8 cellular contexts compared by ENCODE assay signal in genomic region chr1:52927219-52928082, GRCh38. TPM values are rescaled to one million over a fixed set of nuclear protein-coding genes. Genes with fewer than 3 reads are reported as not detected.
DNase-seq lines count a peak whose midpoint lies in the region; ATAC-seq and TF ChIP-seq lines count a peak whose summit lies in the region.

TSS of gene SCP2 (plus strand) at chr1:52927276. CDS start at chr1:52927397, 121 bp downstream.

- ATAC-seq in HG03521 (IDR thresholded peaks at IDR 0.05; ENCODE audit: unreplicated experiment), result peak; percentile 64
- peak; percentile 91 to 97 for ATAC-seq in naive thymus-derived CD8-positive, alpha-beta T cell
- peak; percentile 93 for ATAC-seq in stimulated activated memory B cell treated with anti-CD40 and anti-IgM and Interleukin-4, amounts not matched to agents 10 μg/mL and 1 μg/mL and 100 μg/mL, for 72 hours

- H3K36me3 Mint-ChIP-seq in activated T-helper 1 cell treated with anti-CD3 and anti-CD28 coated beads, Interleukin-12 subunit alpha, Interleukin-12 subunit beta, Interleukin-2, Interleukin-4 antibody, amounts not matched to agents 30 ng/mL and 10 ng/mL and 1 ng/mL, durations not matched to agents 14 hours and 24 hours and 36 hours (ENCODE audit: low read depth), result no peaks in the 10 kb centered on the region
- no peaks in the 10 kb centered on the region for H3K36me3 Mint-ChIP-seq in naive thymus-derived CD8-positive, alpha-beta T cell
- no peaks in the 10 kb centered on the region for H3K36me3 Mint-ChIP-seq in stimulated activated memory B cell treated with anti-CD40 and anti-IgM and Interleukin-4, amounts not matched to agents 10 μg/mL and 1 μg/mL and 100 μg/mL, for 72 hours

- H3K36me3 ChIP-seq in OCI-LY7 (ENCODE audit: insufficient read depth, low read length) (no peaks in the 10 kb centered on the region), fibroblast of lung (ENCODE audit: control insufficient read depth, insufficient read depth, low read length) (no peaks in the 10 kb centered on the region)

- H3K9me3 ChIP-seq in OCI-LY7 (ENCODE audit: low read length) (no peaks in the 10 kb centered on the region), fibroblast of lung (ENCODE audit: control insufficient read depth, insufficient read depth, low read depth, low read length) (no peaks in the 10 kb centered on the region)

- CTCF ChIA-PET in OCI-LY7 (lab: Charles Lee; ENCODE audit: unreplicated experiment), result no interaction called here

- H3K9ac ChIP-seq in fibroblast of lung (ENCODE audit: insufficient read depth, low read length), result peak within 1 kb of the TSS; percentile 79

- H3K27ac Mint-ChIP-seq in activated T-helper 1 cell treated with anti-CD3 and anti-CD28 coated beads, Interleukin-12 subunit alpha, Interleukin-12 subunit beta, Interleukin-2, Interleukin-4 antibody, amounts not matched to agents 30 ng/mL and 10 ng/mL and 1 ng/mL, durations not matched to agents 14 hours and 24 hours and 36 hours, result peak within 1 kb of the TSS; percentile 83
- peak within 1 kb of the TSS; percentile 65 to 94 (median 84) for H3K27ac Mint-ChIP-seq in naive thymus-derived CD8-positive, alpha-beta T cell
- H3K27ac Mint-ChIP-seq in stimulated activated memory B cell treated with anti-CD40 and anti-IgM and Interleukin-4, amounts not matched to agents 10 μg/mL and 1 μg/mL and 100 μg/mL, for 72 hours, result peak within 1 kb of the TSS; percentile 68

- no peaks in the 10 kb centered on the region for H3K27me3 ChIP-seq in fibroblast of lung (ENCODE audit: control insufficient read depth, insufficient read depth, low read length)

- TF ChIP-seq CTCF in OCI-LY7 (conservative IDR thresholded peaks at IDR 0.05; ENCODE audit: low read length), result no peak
- no peak for TF ChIP-seq CTCF in fibroblast of lung (conservative IDR thresholded peaks at IDR 0.05 in 1 of 2, IDR thresholded peaks at IDR 0.05 in 1 of 2; ENCODE audit: low read depth in 1 of 2, low read length in 2 of 2)

- H3K4me2 ChIP-seq in OCI-LY7 (ENCODE audit: low read length) (no peak within 1 kb of the TSS), fibroblast of lung (ENCODE audit: extremely low read depth, insufficient read depth, low read length) (peak within 1 kb of the TSS; percentile 97)

- H3K27ac ChIP-seq in OCI-LY7 (ENCODE audit: low read depth, low read length, poor library complexity, severe bottlenecking), result no peak within 1 kb of the TSS
- peak within 1 kb of the TSS; percentile 72 for H3K27ac ChIP-seq in fibroblast of lung (ENCODE audit: insufficient read depth, low read length)

- H3K79me2 ChIP-seq in OCI-LY7 (ENCODE audit: insufficient read depth, low read depth, low read length) (no peaks in the 10 kb centered on the region), fibroblast of lung (ENCODE audit: control insufficient read depth, insufficient read depth, low read length) (peaks cover 5% of the 10 kb centered on the region)

- H2AFZ ChIP-seq in OCI-LY7 (ENCODE audit: low read length), result no peak within 1 kb of the TSS
- peak within 1 kb of the TSS; percentile 97 for H2AFZ ChIP-seq in fibroblast of lung (ENCODE audit: low read length)

- H3K9me3 Mint-ChIP-seq in activated T-helper 1 cell treated with anti-CD3 and anti-CD28 coated beads, Interleukin-12 subunit alpha, Interleukin-12 subunit beta, Interleukin-2, Interleukin-4 antibody, amounts not matched to agents 30 ng/mL and 10 ng/mL and 1 ng/mL, durations not matched to agents 14 hours and 24 hours and 36 hours, result no peaks in the 10 kb centered on the region
- H3K9me3 Mint-ChIP-seq in naive thymus-derived CD8-positive, alpha-beta T cell, result no peaks in the 10 kb centered on the region
- H3K9me3 Mint-ChIP-seq in stimulated activated memory B cell treated with anti-CD40 and anti-IgM and Interleukin-4, amounts not matched to agents 10 μg/mL and 1 μg/mL and 100 μg/mL, for 72 hours, result no peaks in the 10 kb centered on the region

- H3K4me3 Mint-ChIP-seq in activated T-helper 1 cell treated with anti-CD3 and anti-CD28 coated beads, Interleukin-12 subunit alpha, Interleukin-12 subunit beta, Interleukin-2, Interleukin-4 antibody, amounts not matched to agents 30 ng/mL and 10 ng/mL and 1 ng/mL, durations not matched to agents 14 hours and 24 hours and 36 hours, result peak within 1 kb of the TSS; percentile 90
- peak within 1 kb of the TSS; percentile 82 to 96 (median 90) for H3K4me3 Mint-ChIP-seq in naive thymus-derived CD8-positive, alpha-beta T cell
- peak within 1 kb of the TSS; percentile 79 for H3K4me3 Mint-ChIP-seq in stimulated activated memory B cell treated with anti-CD40 and anti-IgM and Interleukin-4, amounts not matched to agents 10 μg/mL and 1 μg/mL and 100 μg/mL, for 72 hours

- intact Hi-C loops in OCI-LY7 (cut with micrococcal nuclease; ENCODE audit: unreplicated experiment), result no loop called here
- intact Hi-C loops in activated T-helper 1 cell treated with anti-CD3 and anti-CD28 coated beads, Interleukin-12 subunit alpha, Interleukin-12 subunit beta, Interleukin-2, Interleukin-4 antibody, amounts not matched to agents 30 ng/mL and 10 ng/mL and 1 ng/mL, durations not matched to agents 14 hours and 24 hours and 36 hours (cut with micrococcal nuclease), result loop anchor here (2.0 to 10.0 kb wide), 7 partner anchors 85 to 563 kb away; partner anchors contain the start of genes CC2D1B, CZIB, LRP8 and TUT4

- H3K9me2 ChIP-seq in OCI-LY7 (ENCODE audit: insufficient read depth, low read length), result no peaks in the 10 kb centered on the region

- BruUV-seq in OCI-LY7 (replicated peaks; lab: Mats Ljungman, UMichigan), result no TSS peak

- peaks cover 15% of the 10 kb centered on the region for H3K4me1 Mint-ChIP-seq in activated T-helper 1 cell treated with anti-CD3 and anti-CD28 coated beads, Interleukin-12 subunit alpha, Interleukin-12 subunit beta, Interleukin-2, Interleukin-4 antibody, amounts not matched to agents 30 ng/mL and 10 ng/mL and 1 ng/mL, durations not matched to agents 14 hours and 24 hours and 36 hours (ENCODE audit: low read depth)
- peaks cover 10 to 36% (median 21%) of the 10 kb centered on the region in 4 donors for H3K4me1 Mint-ChIP-seq in naive thymus-derived CD8-positive, alpha-beta T cell
- H3K4me1 Mint-ChIP-seq in stimulated activated memory B cell treated with anti-CD40 and anti-IgM and Interleukin-4, amounts not matched to agents 10 μg/mL and 1 μg/mL and 100 μg/mL, for 72 hours, result peaks cover 11% of the 10 kb centered on the region

- H3K4me1 ChIP-seq in OCI-LY7 (ENCODE audit: insufficient read depth, low read length, poor library complexity, severe bottlenecking) (no peaks in the 10 kb centered on the region), fibroblast of lung (ENCODE audit: control insufficient read depth, extremely low read depth, insufficient read depth, low read length) (peaks cover 2% of the 10 kb centered on the region)

- DNase-seq in SIG-M5 treated with dmso at 0.1 percent for 504 hours (lab: John Stamatoyannopoulos, UW; ENCODE audit: unreplicated experiment) (peak; percentile 18), SIG-M5 (lab: John Stamatoyannopoulos, UW) (no peak), OCI-LY7 (ENCODE audit: low spot score) (no peak), fibroblast of lung (ENCODE audit: low read depth in 2 of 2) (peak; percentile 68)
- DNase-seq in activated T-helper 1 cell treated with anti-CD3 and anti-CD28 coated beads, Interleukin-12 subunit alpha, Interleukin-12 subunit beta, Interleukin-2, Interleukin-4 antibody, amounts not matched to agents 30 ng/mL and 10 ng/mL and 1 ng/mL, durations not matched to agents 14 hours and 24 hours and 36 hours (ENCODE audit: low spot score), result peak; percentile 74
- DNase-seq in naive thymus-derived CD8-positive, alpha-beta T cell, result peak; percentile 61 to 85 (median 74)

- POLR2A ChIA-PET in OCI-LY7 (lab: Charles Lee), result no interaction called here
- POLR2A ChIA-PET in naive thymus-derived CD8-positive, alpha-beta T cell (lab: Charles Lee), result interaction anchor here (1.5 kb wide), 1 partner anchor 87 kb away, joined by 5 read pairs; no protein-coding TSS in a partner anchor

- H3K27me3 Mint-ChIP-seq in activated T-helper 1 cell treated with anti-CD3 and anti-CD28 coated beads, Interleukin-12 subunit alpha, Interleukin-12 subunit beta, Interleukin-2, Interleukin-4 antibody, amounts not matched to agents 30 ng/mL and 10 ng/mL and 1 ng/mL, durations not matched to agents 14 hours and 24 hours and 36 hours (ENCODE audit: insufficient read depth), result peaks cover 8% of the 10 kb centered on the region
- peaks cover 0 to 12% (median 0%) of the 10 kb centered on the region in 5 donors for H3K27me3 Mint-ChIP-seq in naive thymus-derived CD8-positive, alpha-beta T cell
- H3K27me3 Mint-ChIP-seq in stimulated activated memory B cell treated with anti-CD40 and anti-IgM and Interleukin-4, amounts not matched to agents 10 μg/mL and 1 μg/mL and 100 μg/mL, for 72 hours, result no peaks in the 10 kb centered on the region

- no peaks in the 10 kb centered on the region for H4K20me1 ChIP-seq in OCI-LY7 (ENCODE audit: insufficient read depth, low read length)
- H4K20me1 ChIP-seq in fibroblast of lung (ENCODE audit: control insufficient read depth, extremely low read depth, insufficient read depth, low read length), result no peaks in the 10 kb centered on the region

- no peak within 1 kb of the TSS for H3K4me3 ChIP-seq in OCI-LY7 (ENCODE audit: low read depth, low read length, poor library complexity, severe bottlenecking)
- H3K4me3 ChIP-seq in fibroblast of lung (replicated peaks in 1 of 4; ENCODE audit: control extremely low read depth in 1 of 4, insufficient read depth in 1 of 4, low read depth in 3 of 4, low read length in 4 of 4), result peak within 1 kb of the TSS; percentile 78 to 92 (median 82)

RNA-seq across cellular contexts. Expression of gene SCP2, which starts in this region (rescaled TPM):
- total RNA-seq in OCI-LY7 (2014; rRNA removed; shearing (Covaris generic)), result 63.9 and 65.6 TPM in 2 replicates
- total RNA-seq in OCI-LY7 (2022) (75.5 and 77.1 TPM in 2 replicates), fibroblast of lung (189 and 222 TPM in 2 replicates)
- total RNA-seq in activated T-helper 1 cell treated with anti-CD3 and anti-CD28 coated beads, Interleukin-12 subunit alpha, Interleukin-12 subunit beta, Interleukin-2, Interleukin-4 antibody, amounts not matched to agents 30 ng/mL and 10 ng/mL and 1 ng/mL, durations not matched to agents 14 hours and 24 hours and 36 hours, result 54.7 and 58.3 TPM in 2 replicates
- polyA plus RNA-seq in fibroblast of lung, result 225 and 305 TPM in 2 replicates
- 195 and 258 TPM in 2 replicates for polyA plus RNA-seq in fibroblast of lung (2012)
- polyA minus RNA-seq in fibroblast of lung (ENCODE audit: low replicate concordance), result 20.4 and 51.4 TPM in 2 replicates
- 10 to 100 TPM; 44.9 to 46.4 TPM for total RNA-seq in naive thymus-derived CD8-positive, alpha-beta T cell
- polyA plus RNA-seq in naive thymus-derived CD8-positive, alpha-beta T cell, result 100 to 1,000 TPM; 117 to 167 (median 147) TPM

Comparison
In these comparisons a context has a peak if more than half of its experiments do, and no peak if none do; other contexts are left out.
1. DNase-seq: peak in SIG-M5 treated with dmso at 0.1 percent for 504 hours (single experiment), activated T-helper 1 cell treated with anti-CD3 and anti-CD28 coated beads, Interleukin-12 subunit alpha, Interleukin-12 subunit beta, Interleukin-2, Interleukin-4 antibody, amounts not matched to agents 30 ng/mL and 10 ng/mL and 1 ng/mL, durations not matched to agents 14 hours and 24 hours and 36 hours (single experiment), fibroblast of lung (2 of 2) and naive thymus-derived CD8-positive, alpha-beta T cell (10 of 10); none in SIG-M5 (single experiment) and OCI-LY7 (single experiment).
2. Peak in every context shown above with its lines, with median percentiles within 50 percentile points of each other: ATAC-seq, H3K27ac Mint-ChIP-seq and H3K4me3 Mint-ChIP-seq.